Comparison of ENCODE assay signal across 29 cellular contexts in the genomic region with DNA sequence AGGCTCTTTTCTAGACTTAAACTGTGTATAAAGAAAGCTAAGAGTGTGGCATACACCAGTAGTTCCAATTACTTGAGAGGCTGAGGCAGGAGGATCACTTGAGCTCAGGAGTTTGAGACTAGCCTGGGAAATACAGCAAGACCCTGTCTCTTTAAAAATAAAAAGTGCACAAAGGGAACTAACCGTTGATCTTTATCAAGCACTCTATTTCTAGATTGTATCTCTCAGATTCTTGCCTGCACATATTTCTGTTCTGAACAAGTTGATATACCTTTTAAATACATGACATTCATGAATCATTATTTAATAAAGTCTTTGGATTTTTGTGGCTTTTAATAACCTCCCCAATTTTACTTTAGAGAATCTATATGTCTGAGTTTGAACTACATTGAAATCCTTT.
"Had no signal": no experiment of that assay in that cellular context is flagged by ENCODE, and none has a peak within 500 bp of the region (broad histone marks: within the 10 kb centered on the region; RNA-seq: fewer than 3 reads in every experiment).

No MANE protein-coding gene starts in this region.

- H3K4me1 Mint-ChIP-seq: WTC11 had no signal

- H3K4me1 ChIP-seq: body of pancreas, breast epithelium, Peyer's patch, SJSA1 had no signal

- H3K9ac ChIP-seq: KMS-11 had no signal

- H3K27ac ChIP-seq: adrenal gland, body of pancreas, breast epithelium, KMS-11, Peyer's patch, SJSA1 had no signal

- ATAC-seq: activated naive CD4-positive, alpha-beta T cell treated with anti-CD3 and anti-CD28 coated beads, Interleukin-2, amount 50 U/mL, for 72 hours; activated T-cell treated with anti-CD3 and anti-CD28 coated beads, Interleukin-2, amount 50 U/mL, for 4 hours; body of pancreas; WTC11 had no signal

- H3K4me3 ChIP-seq: adrenal gland, body of pancreas, breast epithelium, Peyer's patch, SJSA1 had no signal

- H3K9me3 ChIP-seq: adrenal gland, body of pancreas, breast epithelium, Peyer's patch, SJSA1 had no signal

- H3K4me2 ChIP-seq: KMS-11 had no signal

- H3K27me3 ChIP-seq: adrenal gland, body of pancreas, breast epithelium, Peyer's patch, SJSA1 had no signal

- DNase-seq: activated CD4-positive, alpha-beta memory T cell treated with anti-CD3 and anti-CD28 coated beads for 36 hours; activated CD4-positive, alpha-beta T cell treated with anti-CD3 and anti-CD28 coated beads for 4 hours; activated CD4-positive, alpha-beta T cell treated with anti-CD3 and anti-CD28 coated beads, Interleukin-2, amount 50 U/mL, for 1 hour; activated CD4-positive, CD25-positive, alpha-beta regulatory T cell treated with anti-CD3 and anti-CD28 coated beads, Interleukin-2, amount 50 U/mL, for 72 hours; activated CD8-positive, alpha-beta memory T cell treated with anti-CD3 and anti-CD28 coated beads, Interleukin-2, amount 50 U/mL, for 4 hours; activated gamma-delta T cell treated with Interleukin-2 at 50 U/mL for 16 hours; activated naive CD4-positive, alpha-beta T cell treated with anti-CD3 and anti-CD28 coated beads for 36 hours; activated T-cell treated with anti-CD3 and anti-CD28 coated beads for 4 hours; activated T-cell treated with anti-CD3 and anti-CD28 coated beads, Interleukin-2, amount 50 U/mL, for 4 hours; adrenal gland; body of pancreas; NCI-H1105; NCI-H1436; NCI-H1694 treated with DMSO at 0.1 percent for 48 hours; NCI-H2029; NCI-H345; NCI-H524 treated with DMSO at 0.1 percent for 48 hours; Peyer's patch; RPMI8226; SHP77 treated with DMSO at 0.1 percent for 48 hours had no signal

- H3K27me3 Mint-ChIP-seq: activated CD4-positive, alpha-beta memory T cell treated with anti-CD3 and anti-CD28 coated beads for 36 hours had no signal

- H3K36me3 ChIP-seq: breast epithelium had no signal

- H3K27ac Mint-ChIP-seq: activated CD4-positive, alpha-beta memory T cell treated with anti-CD3 and anti-CD28 coated beads for 36 hours; activated naive CD4-positive, alpha-beta T cell treated with anti-CD3 and anti-CD28 coated beads for 36 hours; activated naive CD4-positive, alpha-beta T cell treated with anti-CD3 and anti-CD28 coated beads, Interleukin-2, amount 50 U/mL, for 72 hours; activated T-helper 1 cell treated with anti-CD3 and anti-CD28 coated beads, Interleukin-12 subunit alpha, Interleukin-12 subunit beta, Interleukin-2, Interleukin-4 antibody, amounts not matched to agents 30 ng/mL and 10 ng/mL and 1 ng/mL, durations not matched to agents 14 hours and 24 hours and 36 hours; WTC11 had no signal

- FAIRE-seq: astrocyte, TTC549 had no signal

- H3K4me3 Mint-ChIP-seq: activated CD4-positive, alpha-beta memory T cell treated with anti-CD3 and anti-CD28 coated beads for 36 hours; activated naive CD4-positive, alpha-beta T cell treated with anti-CD3 and anti-CD28 coated beads for 36 hours; activated T-cell treated with anti-CD3 and anti-CD28 coated beads, Interleukin-2, amount 50 U/mL, for 4 hours; activated T-helper 1 cell treated with anti-CD3 and anti-CD28 coated beads, Interleukin-12 subunit alpha, Interleukin-12 subunit beta, Interleukin-2, Interleukin-4 antibody, amounts not matched to agents 30 ng/mL and 10 ng/mL and 1 ng/mL, durations not matched to agents 14 hours and 24 hours and 36 hours; T-helper 2 cell treated with Interferon-gamma antibody and Interleukin-4, amounts not matched to agents 5 μg/mL and 100 μg/mL, for 36 hours; WTC11 had no signal
